21 cellular contexts compared by ENCODE assay signal in genomic region chrX:149476513-149476912, GRCh38. TPM values are rescaled to one million over a fixed set of nuclear protein-coding genes. Genes with fewer than 3 reads are reported as not detected.
A peak's percentile ranks its signal among the peaks of the same experiment; 100 is the strongest.
DNase-seq lines count a peak whose midpoint lies in the region; ATAC-seq and TF ChIP-seq lines count a peak whose summit lies in the region.
"Had no signal": no experiment of that assay in that cellular context is flagged by ENCODE, and none has a peak within 500 bp of the region (broad histone marks: within the 10 kb centered on the region; RNA-seq: fewer than 3 reads in every experiment).

No MANE protein-coding gene starts in this region.

- H3K4me1 Mint-ChIP-seq in T-helper 17 cell (peaks cover 9% of the 10 kb centered on the region), progenitor cell of endocrine pancreas (ENCODE audit: low read depth) (no peaks in the 10 kb centered on the region)
- H3K4me1 Mint-ChIP-seq: activated naive CD4-positive, alpha-beta T cell treated with anti-CD3 and anti-CD28 coated beads, Interleukin-2, amount 10 ng/mL, durations not matched to agents 7 days and 5 days had no signal

- H3K27me3 Mint-ChIP-seq in T-helper 17 cell, result no peaks in the 10 kb centered on the region
- peaks cover 5% of the 10 kb centered on the region for H3K27me3 Mint-ChIP-seq in progenitor cell of endocrine pancreas
- H3K27me3 Mint-ChIP-seq: activated naive CD4-positive, alpha-beta T cell treated with anti-CD3 and anti-CD28 coated beads, Interleukin-2, amount 10 ng/mL, durations not matched to agents 7 days and 5 days had no signal

- peaks cover 0 to 5% (median 0%) of the 10 kb centered on the region in 4 donors for H3K36me3 ChIP-seq in sigmoid colon

- TF ChIP-seq CTCF in sigmoid colon (IDR thresholded peaks at IDR 0.05), result no peak
- no peak for TF ChIP-seq CTCF in progenitor cell of endocrine pancreas (IDR thresholded peaks at IDR 0.05; ENCODE audit: unreplicated experiment)

- no peak for TF ChIP-seq POLR2A in sigmoid colon (IDR thresholded peaks at IDR 0.05)

- H3K36me3 Mint-ChIP-seq in T-helper 17 cell (ENCODE audit: low read depth) (peaks cover 5% of the 10 kb centered on the region), progenitor cell of endocrine pancreas (ENCODE audit: insufficient read depth) (peaks cover 10% of the 10 kb centered on the region)

- peak overlapping the region; percentile 91 for H3K27ac Mint-ChIP-seq in T-helper 17 cell
- no peak overlapping the region for H3K27ac Mint-ChIP-seq in progenitor cell of endocrine pancreas
- H3K27ac Mint-ChIP-seq: activated naive CD4-positive, alpha-beta T cell treated with anti-CD3 and anti-CD28 coated beads, Interleukin-2, amount 10 ng/mL, durations not matched to agents 7 days and 5 days had no signal

- intact Hi-C loops in sigmoid colon (cut with DNase I), result no loop called here

- ATAC-seq in GM18519 (IDR thresholded peaks at IDR 0.05; ENCODE audit: low FRiP score, unreplicated experiment) (peak; percentile 73), GM19467 (IDR thresholded peaks at IDR 0.05; ENCODE audit: unreplicated experiment) (peak; percentile 54), HG03060 (IDR thresholded peaks at IDR 0.05; ENCODE audit: low read depth, unreplicated experiment) (peak; percentile 71), T-helper 17 cell (peak; percentile 12)
- ATAC-seq: left ventricle myocardium superior, Right ventricle myocardium inferior had no signal

- DNase-seq in T-helper 17 cell (no peak), sigmoid colon (no peak), progenitor cell of endocrine pancreas (ENCODE audit: low spot score, unreplicated experiment) (no peak), epidermal melanocyte (ENCODE audit: insufficient read length, low spot score) (no peak)
- DNase-seq in activated CD4-positive, alpha-beta T cell treated with anti-CD3 and anti-CD28 coated beads, Interleukin-2, amount 50 U/mL, for 1 hour, result no peak
- DNase-seq: activated CD4-positive, CD25-positive, alpha-beta regulatory T cell treated with anti-CD3 and anti-CD28 coated beads, Interleukin-2, amount 50 U/mL, for 72 hours; activated CD8-positive, alpha-beta memory T cell treated with anti-CD3 and anti-CD28 coated beads, Interleukin-2, amount 50 U/mL, for 4 hours; activated naive CD4-positive, alpha-beta T cell treated with anti-CD3 and anti-CD28 coated beads, Interleukin-2, amount 10 ng/mL, durations not matched to agents 7 days and 5 days; COR-L47; EL; left ventricle myocardium superior; NCI-H1417 treated with DMSO at 0.1 percent for 48 hours; NCI-H226; stimulated activated CD4-positive, alpha-beta T cell treated with anti-CD3 and anti-CD28 coated beads, Interleukin-4, amount 100 ng/mL, for 4 hours; testis had no signal

- no peak for TF ChIP-seq EP300 in sigmoid colon (IDR thresholded peaks at IDR 0.05)

- WGBS in sigmoid colon, 2 donors, result 92 to 96% methylated on average over 2 of the region's 2 CpGs

- no peaks in the 10 kb centered on the region for H3K9me3 ChIP-seq in T-helper 17 cell (ENCODE audit: control insufficient read depth, low read length, poor library complexity, severe bottlenecking)
- H3K9me3 ChIP-seq in sigmoid colon, result no peaks in the 10 kb centered on the region
- H3K9me3 ChIP-seq: testis had no signal

- no peaks in the 10 kb centered on the region for H3K4me1 ChIP-seq in sigmoid colon
- H3K4me1 ChIP-seq: testis had no signal

- H3K27ac ChIP-seq in sigmoid colon, result no peak overlapping the region
- H3K27ac ChIP-seq: coronary artery, KMS-11, testis had no signal

- H3K4me3 ChIP-seq in sigmoid colon, result no peak overlapping the region
- H3K4me3 ChIP-seq: coronary artery, testis had no signal

- H3K9me3 Mint-ChIP-seq in progenitor cell of endocrine pancreas (ENCODE audit: low read depth), result peaks cover 22% of the 10 kb centered on the region
- H3K9me3 Mint-ChIP-seq: activated naive CD4-positive, alpha-beta T cell treated with anti-CD3 and anti-CD28 coated beads, Interleukin-2, amount 10 ng/mL, durations not matched to agents 7 days and 5 days had no signal

- H3K4me3 Mint-ChIP-seq in T-helper 17 cell (peak overlapping the region; percentile 16), progenitor cell of endocrine pancreas (ENCODE audit: low read depth) (no peak overlapping the region)
- H3K4me3 Mint-ChIP-seq: activated naive CD4-positive, alpha-beta T cell treated with anti-CD3 and anti-CD28 coated beads, Interleukin-2, amount 10 ng/mL, durations not matched to agents 7 days and 5 days had no signal

- no peaks in the 10 kb centered on the region for H3K27me3 ChIP-seq in sigmoid colon
- H3K27me3 ChIP-seq: testis had no signal

RNA-seq across cellular contexts. Expression of gene IDS, which starts 28.6 kb away (rescaled TPM):
- total RNA-seq in T-helper 17 cell, result 100 to 1,000 TPM; 346 to 507 TPM
- total RNA-seq in sigmoid colon, result 10 to 100 TPM; 71.3 to 97.2 (median 89.9) TPM
- 10 to 100 TPM; 31.3 to 49.7 (median 43.8) TPM for polyA plus RNA-seq in sigmoid colon
- 33.9 and 38.0 TPM in 2 replicates for total RNA-seq in progenitor cell of endocrine pancreas

Comparison
In these comparisons a context has a peak if more than half of its experiments do, and no peak if none do; other contexts are left out.
1. ATAC-seq: peak in every context shown above with its lines; median percentile 73 in GM18519; 71 in HG03060; 54 in GM19467; 12 in T-helper 17 cell.